Comparison of ENCODE assay signal across 30 cellular contexts in the genomic region with DNA sequence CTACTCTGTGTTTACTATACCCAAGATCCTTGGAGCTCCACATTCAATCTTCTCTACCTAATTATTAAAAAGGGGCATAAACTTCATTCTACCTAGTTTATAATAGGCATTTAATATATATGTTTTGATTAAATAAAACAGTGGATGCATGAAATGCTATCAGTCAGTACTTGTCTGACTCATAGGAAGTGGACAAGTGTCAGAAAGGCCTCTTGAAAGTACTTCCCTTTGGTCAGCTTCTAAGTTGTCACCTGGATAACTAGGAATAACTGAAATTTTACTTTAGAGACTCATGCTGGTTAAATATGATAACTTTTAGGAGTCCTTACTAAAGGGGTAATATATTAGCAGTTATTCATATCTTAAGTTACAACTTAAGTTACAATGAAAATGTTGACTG.
"Had no signal": no experiment of that assay in that cellular context is flagged by ENCODE, and none has a peak within 500 bp of the region (broad histone marks: within the 10 kb centered on the region; RNA-seq: fewer than 3 reads in every experiment).

No MANE protein-coding gene starts in this region.

- H3K27ac Mint-ChIP-seq: natural killer cell; nephron; neural progenitor cell; progenitor cell of endocrine pancreas; stimulated activated memory B cell treated with anti-CD40 and anti-IgM and Interleukin-4, amounts not matched to agents 10 μg/mL and 1 μg/mL and 100 μg/mL, for 72 hours; stimulated activated naive CD8-positive, alpha-beta T cell treated with anti-CD3 and anti-CD28 coated beads, Interleukin-15, amount 100 ng/mL, for 72 hours; type B pancreatic cell had no signal

- H3K4me1 ChIP-seq: neural progenitor cell, parathyroid adenoma, psoas muscle, right lobe of liver, sigmoid colon, suprapubic skin, testis, tibial artery, transverse colon, upper lobe of right lung, uterus had no signal

- H3K27me3 ChIP-seq: neural progenitor cell, ovary, right lobe of liver, sigmoid colon, suprapubic skin, testis, tibial artery, transverse colon, upper lobe of right lung, uterus had no signal

- H3K4me3 ChIP-seq: neural progenitor cell, ovary, psoas muscle, right lobe of liver, sigmoid colon, suprapubic skin, testis, tibial artery, transverse colon, upper lobe of right lung, uterus had no signal

- H3K9me3 ChIP-seq: ovary, right lobe of liver, sigmoid colon, suprapubic skin, testis, tibial artery, upper lobe of right lung, uterus had no signal

- DNase-seq: natural killer cell; occipital lobe; ovary; posterior cingulate gyrus; psoas muscle; right cardiac atrium; right lobe of liver; sigmoid colon; small intestine; stimulated activated CD4-positive, alpha-beta T cell treated with anti-CD3 and anti-CD28 coated beads, Interleukin-15, amount 100 ng/mL, for 24 hours; stimulated activated CD4-positive, alpha-beta T cell treated with anti-CD3 and anti-CD28 coated beads, Interleukin-2, amount 100 ng/mL, for 24 hours; stimulated activated CD4-positive, alpha-beta T cell treated with anti-CD3 and anti-CD28 coated beads, Interleukin-4, amount 100 ng/mL, for 1 hour; stimulated activated CD4-positive, alpha-beta T cell treated with anti-CD3 and anti-CD28 coated beads, Interleukin-4, amount 100 ng/mL, for 4 hours; stimulated activated CD8-positive, alpha-beta memory T cell treated with anti-CD3 and anti-CD28 coated beads, Interleukin-4, amount 100 ng/mL, for 48 hours; stimulated activated naive CD4-positive, alpha-beta T cell; stimulated activated naive CD8-positive, alpha-beta T cell treated with anti-CD3 and anti-CD28 coated beads, Interleukin-15, amount 100 ng/mL, for 72 hours; stimulated activated naive CD8-positive, alpha-beta T cell treated with anti-CD3 and anti-CD28 coated beads, Interleukin-15, Interleukin-2, amounts not matched to agents 100 U/mL and 50 U/mL, for 24 hours; substantia nigra; testis; tibial artery; transverse colon; upper lobe of right lung; uterus had no signal

- H3K4me1 Mint-ChIP-seq: natural killer cell; nephron; neural progenitor cell; stimulated activated memory B cell treated with anti-CD40 and anti-IgM and Interleukin-4, amounts not matched to agents 10 μg/mL and 1 μg/mL and 100 μg/mL, for 72 hours; stimulated activated naive CD8-positive, alpha-beta T cell treated with anti-CD3 and anti-CD28 coated beads, Interleukin-15, amount 100 ng/mL, for 72 hours had no signal

- H3K36me3 Mint-ChIP-seq: natural killer cell; neural progenitor cell; stimulated activated memory B cell treated with anti-CD40 and anti-IgM and Interleukin-4, amounts not matched to agents 10 μg/mL and 1 μg/mL and 100 μg/mL, for 72 hours had no signal

- H3K9ac ChIP-seq: neural progenitor cell, parathyroid adenoma had no signal

- H3K36me3 ChIP-seq: neural progenitor cell, ovary, right lobe of liver, sigmoid colon, suprapubic skin, tibial artery, transverse colon, upper lobe of right lung, uterus had no signal

- H3K79me2 ChIP-seq: parathyroid adenoma had no signal

- H3K4me3 Mint-ChIP-seq: natural killer cell; nephron; neural progenitor cell; stimulated activated memory B cell treated with anti-CD40 and anti-IgM and Interleukin-4, amounts not matched to agents 10 μg/mL and 1 μg/mL and 100 μg/mL, for 72 hours; stimulated activated naive CD8-positive, alpha-beta T cell treated with anti-CD3 and anti-CD28 coated beads, Interleukin-15, amount 100 ng/mL, for 72 hours; type B pancreatic cell had no signal

- H3K4me2 ChIP-seq: neural progenitor cell had no signal

- ATAC-seq: natural killer cell; psoas muscle; right cardiac atrium; right lobe of liver; stimulated activated memory B cell treated with anti-CD40 and anti-IgM and Interleukin-4, amounts not matched to agents 10 μg/mL and 1 μg/mL and 100 μg/mL, for 72 hours; stimulated activated naive CD8-positive, alpha-beta T cell treated with anti-CD3 and anti-CD28 coated beads, Interleukin-15, amount 100 ng/mL, for 72 hours; stimulated activated naive CD8-positive, alpha-beta T cell treated with anti-CD3 and anti-CD28 coated beads, Interleukin-15, Interleukin-2, amounts not matched to agents 100 U/mL and 50 U/mL, for 24 hours; upper lobe of right lung had no signal

- H3K27ac ChIP-seq: neural progenitor cell, ovary, parathyroid adenoma, psoas muscle, right lobe of liver, sigmoid colon, suprapubic skin, testis, tibial artery, transverse colon, upper lobe of right lung, uterus had no signal

- H3K27me3 Mint-ChIP-seq: progenitor cell of endocrine pancreas; stimulated activated memory B cell treated with anti-CD40 and anti-IgM and Interleukin-4, amounts not matched to agents 10 μg/mL and 1 μg/mL and 100 μg/mL, for 72 hours; stimulated activated naive CD8-positive, alpha-beta T cell treated with anti-CD3 and anti-CD28 coated beads, Interleukin-15, amount 100 ng/mL, for 72 hours; type B pancreatic cell had no signal
